In genomic region chr1:40338745-40339419, GRCh38 we compare ENCODE assay signal across 8 cellular contexts.
DNase-seq lines count a peak whose midpoint lies in the region; ATAC-seq lines count a peak whose summit lies in the region.

No MANE protein-coding gene starts in this region.

- no peak overlapping the region for H3K4me3 ChIP-seq in endocrine pancreas (ENCODE audit: control insufficient read depth, insufficient read depth, low read length)

- peak overlapping the region; percentile 4 for H3K9ac ChIP-seq in endocrine pancreas (ENCODE audit: control insufficient read depth, insufficient read depth, low read length)

- H3K27me3 ChIP-seq in endocrine pancreas (ENCODE audit: control insufficient read depth, insufficient read depth, low read length): no peaks in the 10 kb centered on the region

- H3K36me3 ChIP-seq in endocrine pancreas (ENCODE audit: control insufficient read depth, insufficient read depth, low read length): no peaks in the 10 kb centered on the region

- H3K9me3 ChIP-seq in endocrine pancreas (ENCODE audit: control insufficient read depth, low read length): no peaks in the 10 kb centered on the region

- DNase-seq in DMS53 (lab: John Stamatoyannopoulos, UW): peak; percentile 90
- DNase-seq in HuH-7.5 (ENCODE audit: low spot score): peak; percentile 59
- DNase-seq in NOMO-1 treated with DMSO at 0.1 percent for 48 hours (lab: John Stamatoyannopoulos, UW; ENCODE audit: unreplicated experiment): peak; percentile 65
- DNase-seq in activated CD8-positive, alpha-beta memory T cell treated with anti-CD3 and anti-CD28 coated beads, Interleukin-2, amount 50 U/mL, for 1 hour (ENCODE audit: extremely low read depth): peak; percentile 63
- peak; percentile 21 for DNase-seq in middle frontal gyrus (ENCODE audit: extremely low spot score, low spot score)
- DNase-seq in stimulated activated CD8-positive, alpha-beta memory T cell treated with anti-CD3 and anti-CD28 coated beads, Interleukin-15, amount 100 ng/mL, for 48 hours (ENCODE audit: low read depth in 2 of 2): peak; percentile 77 to 84

- ATAC-seq in HG02973 (IDR thresholded peaks at IDR 0.05; ENCODE audit: unreplicated experiment): no peak

- no peaks in the 10 kb centered on the region for H3K4me1 ChIP-seq in endocrine pancreas (ENCODE audit: control insufficient read depth, insufficient read depth, low read length)

Comparison
In these comparisons a context has a peak if more than half of its experiments do, and no peak if none do; other contexts are left out.
1. DNase-seq: peak in every context shown above with its lines; median percentile 90 in DMS53; 80 in stimulated activated CD8-positive, alpha-beta memory T cell treated with anti-CD3 and anti-CD28 coated beads, Interleukin-15, amount 100 ng/mL, for 48 hours; 65 in NOMO-1 treated with DMSO at 0.1 percent for 48 hours; 63 in activated CD8-positive, alpha-beta memory T cell treated with anti-CD3 and anti-CD28 coated beads, Interleukin-2, amount 50 U/mL, for 1 hour; 59 in HuH-7.5; 21 in middle frontal gyrus.